Comparison of ENCODE assay signal across 1 cellular context in the genomic region with DNA sequence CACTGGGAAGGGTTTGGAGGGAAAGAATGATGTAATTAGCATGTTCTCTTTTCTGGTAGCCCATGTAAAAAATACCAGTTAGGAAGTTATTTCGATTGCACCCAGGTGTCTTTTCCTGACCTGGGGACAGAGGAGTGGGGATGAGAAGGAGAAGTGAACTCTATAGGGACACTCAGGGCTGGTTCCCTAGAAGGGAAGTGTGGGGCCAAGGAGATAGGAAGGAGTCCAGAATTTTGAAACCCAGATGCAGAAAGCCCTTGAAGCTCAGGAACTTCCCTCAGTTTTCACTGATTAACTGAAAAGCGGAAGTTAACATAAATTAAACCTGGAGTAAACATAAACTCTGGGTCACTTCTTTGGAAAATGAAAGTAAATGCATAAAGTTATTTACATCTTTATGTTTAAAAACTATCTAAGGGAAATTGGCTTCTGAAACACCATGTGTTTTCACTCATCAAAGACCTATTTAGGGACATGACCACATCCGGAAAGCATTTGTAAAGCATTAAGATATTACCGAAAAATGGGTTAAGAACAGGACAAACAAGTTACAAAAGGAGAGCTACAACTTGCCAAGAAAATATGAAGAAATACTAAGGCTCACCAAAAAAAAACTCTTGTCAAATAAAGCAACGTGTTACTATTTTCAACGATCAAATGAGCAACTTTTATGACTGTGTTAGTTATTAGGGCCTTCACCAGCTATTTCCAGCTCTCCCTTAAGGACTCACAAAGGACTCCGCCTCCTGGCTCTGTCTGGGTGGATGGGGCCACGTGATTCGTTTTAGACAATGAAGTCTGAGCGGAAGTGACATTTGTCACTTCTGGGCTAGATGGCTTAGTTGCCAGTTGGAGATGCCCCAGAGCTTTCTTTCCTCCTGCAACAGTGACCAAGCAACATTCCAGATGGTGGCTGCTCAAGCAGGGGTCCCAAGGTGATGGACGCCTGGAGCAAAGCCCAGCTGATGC.
TF ChIP-seq lines count a peak whose summit lies in the region.

No MANE protein-coding gene starts in this region.

TF ChIP-seq in GM12878, 131 proteins besides CTCF, POLR2A, EP300 and RAD21 (continued from another document):
- TF ChIP-seq CUX1 (IDR thresholded peaks at IDR 0.05; ENCODE audit: insufficient replicate concordance, low read depth, low read length): no peak
- TF ChIP-seq MEF2B (IDR thresholded peaks at IDR 0.05; ENCODE audit: partially characterized antibody, poor library complexity, severe bottlenecking): peak; percentile 24
